20 cellular contexts compared by ENCODE assay signal in the genomic region with DNA sequence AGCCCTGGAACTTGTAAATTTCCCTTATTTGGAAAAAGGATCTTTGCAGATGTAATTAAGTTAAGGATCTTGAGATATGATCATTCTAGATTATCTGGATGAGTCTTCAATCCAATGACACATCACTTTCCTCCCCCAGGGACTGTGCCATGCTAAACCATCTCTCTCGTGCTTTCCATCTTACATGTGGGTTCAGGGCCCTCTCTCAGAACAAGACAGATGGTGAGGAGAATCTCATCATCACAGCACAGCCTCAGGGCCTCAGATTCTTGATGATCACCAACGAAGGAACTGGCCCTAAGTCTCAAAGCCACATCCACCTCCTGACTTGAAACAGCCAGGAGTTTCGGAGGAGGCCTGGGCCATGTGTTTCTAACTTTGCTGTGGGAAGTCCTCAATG.
"Had no signal": no experiment of that assay in that cellular context is flagged by ENCODE, and none has a peak within 500 bp of the region (broad histone marks: within the 10 kb centered on the region; RNA-seq: fewer than 3 reads in every experiment).

No MANE protein-coding gene starts in this region.

- H3K4me3 Mint-ChIP-seq: activated B cell treated with CpG ODN at 0.5 μM for 24 hours; activated CD4-positive, alpha-beta T cell treated with anti-CD3 and anti-CD28 coated beads, Interleukin-2, amount 10 ng/mL, durations not matched to agents 24 days and 14 days; immature natural killer cell; stimulated activated naive B cell treated with anti-CD40 and anti-IgM and Interleukin-4, amounts not matched to agents 10 μg/mL and 1 μg/mL and 100 μg/mL, for 72 hours; T-helper 2 cell treated with Interferon-gamma antibody and Interleukin-4, amounts not matched to agents 5 μg/mL and 100 μg/mL, for 36 hours had no signal

- H3K27me3 Mint-ChIP-seq: activated B cell treated with CpG ODN at 0.5 μM for 24 hours; activated CD4-positive, alpha-beta T cell treated with anti-CD3 and anti-CD28 coated beads, Interleukin-2, amount 10 ng/mL, durations not matched to agents 24 days and 14 days had no signal

- H3K79me2 ChIP-seq: parathyroid adenoma had no signal

- H3K4me3 ChIP-seq: adrenal gland, gastroesophageal sphincter, heart left ventricle, left ventricle myocardium inferior had no signal

- H3K36me3 ChIP-seq: adrenal gland, gastroesophageal sphincter, heart left ventricle, left ventricle myocardium inferior had no signal

- FAIRE-seq: bronchial epithelial cell, TTC549 had no signal

- H3K9me3 Mint-ChIP-seq: activated B cell treated with CpG ODN at 0.5 μM for 24 hours; activated CD4-positive, alpha-beta T cell treated with anti-CD3 and anti-CD28 coated beads, Interleukin-2, amount 10 ng/mL, durations not matched to agents 24 days and 14 days; activated naive CD4-positive, alpha-beta T cell treated with anti-CD3 and anti-CD28 coated beads, Interleukin-2, amount 50 U/mL, for 72 hours; immature natural killer cell; T-helper 2 cell treated with Interferon-gamma antibody and Interleukin-4, amounts not matched to agents 5 μg/mL and 100 μg/mL, for 36 hours had no signal

- H3K27me3 ChIP-seq: adrenal gland, gastroesophageal sphincter, heart left ventricle had no signal

- H3K9me3 ChIP-seq: adrenal gland, gastroesophageal sphincter, heart left ventricle, left ventricle myocardium inferior had no signal

- H3K36me3 Mint-ChIP-seq: activated naive CD4-positive, alpha-beta T cell treated with anti-CD3 and anti-CD28 coated beads, Interleukin-2, amount 50 U/mL, for 72 hours had no signal

- H3K9ac ChIP-seq: parathyroid adenoma had no signal

- H3K4me1 Mint-ChIP-seq: activated CD4-positive, alpha-beta T cell treated with anti-CD3 and anti-CD28 coated beads, Interleukin-2, amount 10 ng/mL, durations not matched to agents 24 days and 14 days; immature natural killer cell had no signal

- DNase-seq: activated B cell treated with CpG ODN at 0.5 μM for 24 hours; activated CD4-positive, alpha-beta T cell treated with anti-CD3 and anti-CD28 coated beads, Interleukin-2, amount 10 ng/mL, durations not matched to agents 24 days and 14 days; activated CD8-positive, alpha-beta memory T cell treated with anti-CD3 and anti-CD28 coated beads for 24 hours; activated CD8-positive, alpha-beta memory T cell treated with anti-CD3 and anti-CD28 coated beads, Interleukin-2, amount 50 U/mL, for 48 hours; activated gamma-delta T cell treated with Interleukin-2 at 50 U/mL for 16 hours; adrenal gland; cerebellar nuclear complex; effector CD8-positive, alpha-beta T cell; heart left ventricle; immature natural killer cell; kidney glomerular epithelial cell; left ventricle myocardium inferior; stimulated activated naive B cell treated with anti-CD40 and anti-IgM and Interleukin-4, amounts not matched to agents 10 μg/mL and 1 μg/mL and 100 μg/mL, for 72 hours had no signal

- H3K4me1 ChIP-seq: adrenal gland, gastroesophageal sphincter, heart left ventricle, left ventricle myocardium inferior, parathyroid adenoma had no signal

- H3K27ac ChIP-seq: adrenal gland, gastroesophageal sphincter, heart left ventricle, left ventricle myocardium inferior, parathyroid adenoma had no signal

- ATAC-seq: activated naive CD4-positive, alpha-beta T cell treated with anti-CD3 and anti-CD28 coated beads, Interleukin-2, amount 50 U/mL, for 72 hours; esophagus mucosa; gastroesophageal sphincter; heart left ventricle had no signal

- H3K27ac Mint-ChIP-seq: activated B cell treated with CpG ODN at 0.5 μM for 24 hours; activated CD4-positive, alpha-beta T cell treated with anti-CD3 and anti-CD28 coated beads, Interleukin-2, amount 10 ng/mL, durations not matched to agents 24 days and 14 days; activated naive CD4-positive, alpha-beta T cell treated with anti-CD3 and anti-CD28 coated beads, Interleukin-2, amount 50 U/mL, for 72 hours; immature natural killer cell; stimulated activated naive B cell treated with anti-CD40 and anti-IgM and Interleukin-4, amounts not matched to agents 10 μg/mL and 1 μg/mL and 100 μg/mL, for 72 hours; T-helper 2 cell treated with Interferon-gamma antibody and Interleukin-4, amounts not matched to agents 5 μg/mL and 100 μg/mL, for 36 hours had no signal

- H2AFZ ChIP-seq: parathyroid adenoma had no signal
